ENCODE assay signal across 15 cellular contexts in the genomic region with DNA sequence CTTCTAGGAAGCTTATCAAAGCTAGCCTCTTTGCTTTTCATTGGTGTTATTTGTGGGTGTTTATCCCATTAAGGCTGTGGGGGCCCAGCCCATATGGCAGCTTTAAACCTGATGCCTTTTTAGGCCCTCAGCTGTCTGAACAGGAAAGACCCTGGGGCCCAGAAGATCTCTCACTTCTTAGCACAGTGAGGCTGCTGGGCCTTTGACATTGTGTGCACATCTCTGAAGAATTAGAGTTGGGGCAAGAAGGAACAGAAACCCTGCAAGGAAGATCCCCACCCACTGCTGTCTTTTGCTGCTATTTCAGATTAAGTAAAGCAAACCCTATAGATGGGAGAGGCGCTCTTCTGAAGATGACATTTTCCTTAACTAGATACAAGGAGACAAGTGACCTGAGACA.
DNase-seq lines count a peak whose midpoint lies in the region; ATAC-seq and TF ChIP-seq lines count a peak whose summit lies in the region.
"Had no signal": no experiment of that assay in that cellular context is flagged by ENCODE, and none has a peak within 500 bp of the region (broad histone marks: within the 10 kb centered on the region; RNA-seq: fewer than 3 reads in every experiment).

No MANE protein-coding gene starts in this region.

- 88 to 96% methylated on average over 1 of the region's 1 CpG for WGBS in sigmoid colon, 2 donors
- 83% methylated on average over 1 of the region's 1 CpG for WGBS in prostate gland

- TF ChIP-seq CTCF in sigmoid colon (IDR thresholded peaks at IDR 0.05) (no peak), prostate gland (IDR thresholded peaks at IDR 0.05) (no peak), osteoblast (IDR thresholded peaks at IDR 0.05; ENCODE audit: extremely low read depth, low read depth, low read length) (no peak)

- H3K4me3 ChIP-seq in sigmoid colon (no peak overlapping the region), prostate gland (no peak overlapping the region), osteoblast (ENCODE audit: insufficient read depth, low read length) (no peak overlapping the region)
- H3K4me3 ChIP-seq: neural progenitor cell, tibial artery had no signal

- DNase-seq in germinal center (ENCODE audit: low spot score) (peak; percentile 9), sigmoid colon (no peak), prostate gland (ENCODE audit: low spot score) (no peak), osteoblast (ENCODE audit: insufficient read length, low spot score, missing footprints) (no peak), T1000 (lab: John Stamatoyannopoulos, UW) (no peak)
- DNase-seq: activated effector memory CD4-positive, alpha-beta T cell treated with anti-CD3 and anti-CD28 coated beads, Interleukin-2, amount 50 U/mL, for 16 hours; brain microvascular endothelial cell; CD8-positive, alpha-beta T cell; endodermal cell; GF-D8; tibial artery had no signal

- TF ChIP-seq POLR2A in sigmoid colon (IDR thresholded peaks at IDR 0.05) (no peak), prostate gland (IDR thresholded peaks at IDR 0.05) (no peak)

- no peaks in the 10 kb centered on the region for H4K20me1 ChIP-seq in osteoblast (ENCODE audit: insufficient read depth, low read length)

- H3K27ac ChIP-seq in sigmoid colon (no peak overlapping the region), prostate gland (no peak overlapping the region), osteoblast (ENCODE audit: low read depth, low read length) (no peak overlapping the region)
- H3K27ac ChIP-seq: brain microvascular endothelial cell, neural progenitor cell, tibial artery had no signal

- H2AFZ ChIP-seq in osteoblast (ENCODE audit: low read length), result no peak overlapping the region
- H2AFZ ChIP-seq: neural progenitor cell had no signal

- no peak overlapping the region for H3K4me2 ChIP-seq in osteoblast (ENCODE audit: insufficient read depth, low read length)
- H3K4me2 ChIP-seq: neural progenitor cell had no signal

- H3K27me3 ChIP-seq in sigmoid colon (no peaks in the 10 kb centered on the region), prostate gland (replicated peaks; ENCODE audit: insufficient read depth) (no peaks in the 10 kb centered on the region), osteoblast (ENCODE audit: insufficient read depth, low read length) (no peaks in the 10 kb centered on the region)
- H3K27me3 ChIP-seq: brain microvascular endothelial cell, neural progenitor cell, tibial artery had no signal

- no peaks in the 10 kb centered on the region for H3K9me3 ChIP-seq in sigmoid colon
- no peaks in the 10 kb centered on the region for H3K9me3 ChIP-seq in prostate gland
- no peaks in the 10 kb centered on the region for H3K9me3 ChIP-seq in osteoblast (ENCODE audit: low read depth, low read length)
- H3K9me3 ChIP-seq: tibial artery had no signal

- H3K4me1 ChIP-seq in sigmoid colon (no peaks in the 10 kb centered on the region), prostate gland (replicated peaks) (no peaks in the 10 kb centered on the region), osteoblast (ENCODE audit: insufficient read depth, low read length) (no peaks in the 10 kb centered on the region)
- H3K4me1 ChIP-seq: neural progenitor cell, tibial artery had no signal

- ATAC-seq in GM18867 (IDR thresholded peaks at IDR 0.05; ENCODE audit: unreplicated experiment), result peak; percentile 58
- peak; percentile 76 for ATAC-seq in GM21619 (IDR thresholded peaks at IDR 0.05; ENCODE audit: unreplicated experiment)
- ATAC-seq in HG03135 (IDR thresholded peaks at IDR 0.05; ENCODE audit: unreplicated experiment), result peak; percentile 79
- ATAC-seq: CD8-positive, alpha-beta T cell had no signal

- no peak for TF ChIP-seq EP300 in sigmoid colon (IDR thresholded peaks at IDR 0.05)

- H3K79me2 ChIP-seq in osteoblast (ENCODE audit: insufficient read depth, low read length), result no peaks in the 10 kb centered on the region

- intact Hi-C loops in sigmoid colon (cut with DNase I), result no loop called here
- intact Hi-C loops in prostate gland (cut with DNase I), result no loop called here

- H3K36me3 ChIP-seq in sigmoid colon, result no peaks in the 10 kb centered on the region
- no peaks in the 10 kb centered on the region for H3K36me3 ChIP-seq in prostate gland
- H3K36me3 ChIP-seq in osteoblast (ENCODE audit: insufficient read depth, low read length), result no peaks in the 10 kb centered on the region
- H3K36me3 ChIP-seq: brain microvascular endothelial cell, neural progenitor cell, tibial artery had no signal
